9 cellular contexts compared by ENCODE assay signal in the genomic region with DNA sequence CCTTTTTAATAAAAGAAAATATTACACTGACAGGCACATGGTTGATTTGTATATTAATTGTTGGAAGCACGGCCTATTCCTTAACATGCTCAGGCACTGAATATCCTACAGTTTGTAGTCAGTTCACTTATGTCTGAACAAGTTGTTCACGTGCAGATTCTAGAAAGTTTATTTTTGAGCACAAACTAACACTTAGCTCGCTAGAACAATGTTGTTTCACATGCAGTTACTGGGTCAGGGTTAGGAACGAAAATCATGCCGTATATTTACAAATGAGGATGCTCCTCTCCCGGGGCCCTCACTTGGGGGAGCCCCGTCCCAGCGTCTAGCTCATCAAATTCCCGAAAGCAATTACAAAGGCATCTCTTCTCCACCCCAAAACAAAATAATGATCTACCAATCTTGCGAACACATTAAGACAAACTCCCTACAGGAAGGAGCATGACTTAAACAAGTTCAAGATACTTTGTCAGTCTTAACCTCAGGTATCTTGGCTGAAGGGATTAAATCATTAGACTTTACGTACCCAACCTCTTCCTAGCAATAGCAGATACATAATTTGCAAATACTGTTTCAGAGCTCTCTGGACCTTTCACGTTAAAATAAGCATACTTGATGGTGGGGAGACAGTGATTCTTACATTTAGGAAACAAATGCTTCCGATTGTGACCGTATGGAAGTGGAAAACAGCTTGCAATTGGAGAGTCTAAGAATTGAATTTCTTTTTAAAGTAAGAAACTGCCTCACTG. TPM values are rescaled to one million over a fixed set of nuclear protein-coding genes. Genes with fewer than 3 reads are reported as not detected.
A peak's percentile ranks its signal among the peaks of the same experiment; 100 is the strongest.
DNase-seq lines count a peak whose midpoint lies in the region; ATAC-seq and TF ChIP-seq lines count a peak whose summit lies in the region.
"Had no signal": no experiment of that assay in that cellular context is flagged by ENCODE, and none has a peak within 500 bp of the region (broad histone marks: within the 10 kb centered on the region; RNA-seq: fewer than 3 reads in every experiment).

No MANE protein-coding gene starts in this region.

- no peaks in the 10 kb centered on the region for H3K27me3 ChIP-seq in dorsolateral prefrontal cortex
- no peaks in the 10 kb centered on the region for H3K27me3 ChIP-seq in mucosa of stomach (ENCODE audit: control insufficient read depth, insufficient read depth, low read length)

- intact Hi-C loops in dorsolateral prefrontal cortex (cut with DNase I), result loop anchor here in 1 of 2 donors (2.0 kb wide), 1 partner anchor 22 kb away; no protein-coding TSS in a partner anchor

- H3K4me3 Mint-ChIP-seq in stimulated activated naive CD8-positive, alpha-beta T cell treated with anti-CD3 and anti-CD28 coated beads, Interleukin-15, Interleukin-2, amounts not matched to agents 100 ng/mL and 50 ng/mL, for 24 hours, result peak overlapping the region; percentile 63

- H3K27ac ChIP-seq in dorsolateral prefrontal cortex, result peak overlapping the region in 55 of 59 donors; percentile 5 to 93 (median 75)

- H3K4me1 ChIP-seq in mucosa of stomach (ENCODE audit: control insufficient read depth, insufficient read depth, low read length), result peaks cover 29% of the 10 kb centered on the region

- TF ChIP-seq CTCF in dorsolateral prefrontal cortex (IDR thresholded peaks at IDR 0.05 in 54 of 56, conservative IDR thresholded peaks at IDR 0.05 in 2 of 56; ENCODE audit: low read depth in 1 of 56, partially characterized antibody in 56 of 56), result peak in 5 of 56 donors; percentile 5 to 22 (median 15)

- H3K9me3 ChIP-seq in mucosa of stomach (ENCODE audit: control insufficient read depth, low read length), result no peaks in the 10 kb centered on the region

- H3K4me3 ChIP-seq in dorsolateral prefrontal cortex, result peak overlapping the region; percentile 67 to 96 (median 88)
- peak overlapping the region; percentile 53 for H3K4me3 ChIP-seq in mucosa of stomach (ENCODE audit: low read length)

- H3K36me3 Mint-ChIP-seq in stimulated activated naive CD8-positive, alpha-beta T cell treated with anti-CD3 and anti-CD28 coated beads, Interleukin-15, Interleukin-2, amounts not matched to agents 100 ng/mL and 50 ng/mL, for 24 hours (ENCODE audit: low read depth), result no peaks in the 10 kb centered on the region

- ATAC-seq in stimulated activated naive CD8-positive, alpha-beta T cell treated with anti-CD3 and anti-CD28 coated beads, Interleukin-15, Interleukin-2, amounts not matched to agents 100 U/mL and 50 U/mL, for 24 hours, result no peak
- ATAC-seq in HG02938 (IDR thresholded peaks at IDR 0.05; ENCODE audit: unreplicated experiment), result no peak

- peaks cover 5% of the 10 kb centered on the region for H3K4me1 Mint-ChIP-seq in stimulated activated naive CD8-positive, alpha-beta T cell treated with anti-CD3 and anti-CD28 coated beads, Interleukin-15, Interleukin-2, amounts not matched to agents 100 ng/mL and 50 ng/mL, for 24 hours (ENCODE audit: low read depth)

- no peak overlapping the region for H3K27ac Mint-ChIP-seq in stimulated activated naive CD8-positive, alpha-beta T cell treated with anti-CD3 and anti-CD28 coated beads, Interleukin-15, Interleukin-2, amounts not matched to agents 100 ng/mL and 50 ng/mL, for 24 hours

- no peaks in the 10 kb centered on the region for H3K9me3 Mint-ChIP-seq in stimulated activated naive CD8-positive, alpha-beta T cell treated with anti-CD3 and anti-CD28 coated beads, Interleukin-15, Interleukin-2, amounts not matched to agents 100 ng/mL and 50 ng/mL, for 24 hours

- no peak for DNase-seq in stimulated activated naive CD8-positive, alpha-beta T cell treated with anti-CD3 and anti-CD28 coated beads, Interleukin-15, Interleukin-2, amounts not matched to agents 100 U/mL and 50 U/mL, for 24 hours
- DNase-seq in dorsolateral prefrontal cortex (no peak), RKO (ENCODE audit: low spot score) (no peak), NCI-H1105 treated with DMSO at 0.1 percent for 48 hours (lab: John Stamatoyannopoulos, UW) (no peak), NCI-H524 treated with DMSO at 0.1 percent for 48 hours (lab: John Stamatoyannopoulos, UW) (no peak)
- DNase-seq: NCI-H2081 had no signal

- peak overlapping the region; percentile 84 for H3K9ac ChIP-seq in mucosa of stomach (ENCODE audit: low read length)

- H3K27me3 Mint-ChIP-seq in stimulated activated naive CD8-positive, alpha-beta T cell treated with anti-CD3 and anti-CD28 coated beads, Interleukin-15, Interleukin-2, amounts not matched to agents 100 ng/mL and 50 ng/mL, for 24 hours, result peaks cover 69% of the 10 kb centered on the region

- H3K36me3 ChIP-seq in mucosa of stomach (ENCODE audit: control insufficient read depth, insufficient read depth, low read length), result no peaks in the 10 kb centered on the region

RNA-seq across cellular contexts. Expression of gene MAP7, which starts 1.5 kb away (rescaled TPM):
- 100 to 1,000 TPM in 67 of 120 experiments, 10 to 100 TPM in 53; 56.8 to 230 (median 104) TPM for total RNA-seq in dorsolateral prefrontal cortex
